In genomic region chr21:16079830-16080229, GRCh38 we compare ENCODE assay signal across 1 cellular context.
TF ChIP-seq lines count a peak whose summit lies in the region.

No MANE protein-coding gene starts in this region.

TF ChIP-seq in HEK293, 187 proteins besides CTCF, POLR2A, EP300 and RAD21 (continued from another document):
- TF ChIP-seq KLF8 (tag by site-specific recombination; IDR thresholded peaks at IDR 0.05) = peak; percentile 31; the same call in 1 of the 2 replicates
- no peak for TF ChIP-seq ZNF777 (tag by site-specific recombination; IDR thresholded peaks at IDR 0.05; ENCODE audit: borderline replicate concordance)
- TF ChIP-seq, protein P1, sequence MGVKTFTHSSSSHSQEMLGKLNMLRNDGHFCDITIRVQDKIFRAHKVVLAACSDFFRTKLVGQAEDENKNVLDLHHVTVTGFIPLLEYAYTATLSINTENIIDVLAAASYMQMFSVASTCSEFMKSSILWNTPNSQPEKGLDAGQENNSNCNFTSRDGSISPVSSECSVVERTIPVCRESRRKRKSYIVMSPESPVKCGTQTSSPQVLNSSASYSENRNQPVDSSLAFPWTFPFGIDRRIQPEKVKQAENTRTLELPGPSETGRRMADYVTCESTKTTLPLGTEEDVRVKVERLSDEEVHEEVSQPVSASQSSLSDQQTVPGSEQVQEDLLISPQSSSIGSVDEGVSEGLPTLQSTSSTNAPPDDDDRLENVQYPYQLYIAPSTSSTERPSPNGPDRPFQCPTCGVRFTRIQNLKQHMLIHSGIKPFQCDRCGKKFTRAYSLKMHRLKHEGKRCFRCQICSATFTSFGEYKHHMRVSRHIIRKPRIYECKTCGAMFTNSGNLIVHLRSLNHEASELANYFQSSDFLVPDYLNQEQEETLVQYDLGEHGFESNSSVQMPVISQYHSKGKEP (tag by site-specific recombination; IDR thresholded peaks at IDR 0.05) = peak; percentile 59; the same call in 1 of the 2 replicates
- TF ChIP-seq ZBTB21 (tag by site-specific recombination; IDR thresholded peaks at IDR 0.05) = no peak
- TF ChIP-seq KLF7 (tag by site-specific recombination; IDR thresholded peaks at IDR 0.05; ENCODE audit: borderline replicate concordance) = no peak
- TF ChIP-seq, protein P2, sequence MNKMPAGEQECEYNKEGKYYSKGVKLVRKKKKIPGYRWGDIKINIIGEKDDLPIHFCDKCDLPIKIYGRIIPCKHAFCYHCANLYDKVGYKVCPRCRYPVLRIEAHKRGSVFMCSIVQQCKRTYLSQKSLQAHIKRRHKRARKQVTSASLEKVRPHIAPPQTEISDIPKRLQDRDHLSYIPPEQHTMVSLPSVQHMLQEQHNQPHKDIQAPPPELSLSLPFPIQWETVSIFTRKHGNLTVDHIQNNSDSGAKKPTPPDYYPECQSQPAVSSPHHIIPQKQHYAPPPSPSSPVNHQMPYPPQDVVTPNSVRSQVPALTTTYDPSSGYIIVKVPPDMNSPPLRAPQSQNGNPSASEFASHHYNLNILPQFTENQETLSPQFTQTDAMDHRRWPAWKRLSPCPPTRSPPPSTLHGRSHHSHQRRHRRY (tag by site-specific recombination; IDR thresholded peaks at IDR 0.05) = no peak
- no peak for TF ChIP-seq ZNF19 (tag by site-specific recombination; IDR thresholded peaks at IDR 0.05; ENCODE audit: low read depth)
- TF ChIP-seq GFI1B (tag by site-specific recombination; IDR thresholded peaks at IDR 0.05) = no peak
- no peak for TF ChIP-seq ZNF169 (tag by site-specific recombination; IDR thresholded peaks at IDR 0.05)
- no peak for TF ChIP-seq ZNF747 (tag by site-specific recombination; IDR thresholded peaks at IDR 0.05)
- no peak for TF ChIP-seq ZBTB1 (tag by site-specific recombination; IDR thresholded peaks at IDR 0.05)
